ENCODE assay signal across 1 cellular context in genomic region chr3:138042043-138042442, GRCh38.
TF ChIP-seq lines count a peak whose summit lies in the region.

No MANE protein-coding gene starts in this region.

TF ChIP-seq in HepG2, 621 proteins besides CTCF, POLR2A, EP300 and RAD21 (continued from another document):
- no peak for TF ChIP-seq ZNF441 (CRISPR knock-in tag; IDR thresholded peaks at IDR 0.05; ENCODE audit: borderline replicate concordance)
- TF ChIP-seq TOE1 (CRISPR knock-in tag; IDR thresholded peaks at IDR 0.05) = no peak
- no peak for TF ChIP-seq GPBP1L1 (CRISPR knock-in tag; IDR thresholded peaks at IDR 0.05)
- no peak for TF ChIP-seq ZNF282 (IDR thresholded peaks at IDR 0.05; ENCODE audit: partially characterized antibody)
- no peak for TF ChIP-seq ZNF496 (CRISPR knock-in tag; IDR thresholded peaks at IDR 0.05; ENCODE audit: insufficient replicate concordance)
- no peak for TF ChIP-seq ZNF850 (CRISPR knock-in tag; conservative IDR thresholded peaks at IDR 0.05)
- no peak for TF ChIP-seq MIXL1 (CRISPR knock-in tag; IDR thresholded peaks at IDR 0.05)
- TF ChIP-seq SNAPC4 (CRISPR knock-in tag; IDR thresholded peaks at IDR 0.05) = no peak
- no peak for TF ChIP-seq CC2D1A (CRISPR knock-in tag; IDR thresholded peaks at IDR 0.05)
- no peak for TF ChIP-seq GFI1 (CRISPR knock-in tag; IDR thresholded peaks at IDR 0.05; ENCODE audit: borderline replicate concordance)
TF ChIP-seq in HepG2: peak in this region for 0.
